In genomic region chr7:75889223-75889825, GRCh38 we compare ENCODE assay signal across 18 cellular contexts. TPM values are rescaled to one million over a fixed set of nuclear protein-coding genes. Genes with fewer than 3 reads are reported as not detected.
DNase-seq lines count a peak whose midpoint lies in the region; ATAC-seq and TF ChIP-seq lines count a peak whose summit lies in the region.
"Had no signal": no experiment of that assay in that cellular context is flagged by ENCODE, and none has a peak within 500 bp of the region (broad histone marks: within the 10 kb centered on the region; RNA-seq: fewer than 3 reads in every experiment).

No MANE protein-coding gene starts in this region.

- in situ Hi-C loops in GM23248 (cut with MboI): no loop called here

- no peak for TF ChIP-seq CTCF in neural crest cell (conservative IDR thresholded peaks at IDR 0.05)

- H3K27me3 Mint-ChIP-seq in activated naive CD8-positive, alpha-beta T cell treated with anti-CD3 and anti-CD28 coated beads, Interleukin-2, amount 50 U/mL, for 24 hours: no peaks in the 10 kb centered on the region
- no peaks in the 10 kb centered on the region for H3K27me3 Mint-ChIP-seq in neural crest cell (ENCODE audit: low read depth)

- H3K4me1 ChIP-seq in ACC112 (ENCODE audit: control insufficient read depth, insufficient read depth, low read length, unreplicated experiment) (peaks cover 9% of the 10 kb centered on the region), GM23248 (ENCODE audit: insufficient read depth) (no peaks in the 10 kb centered on the region)

- H3K27ac Mint-ChIP-seq in activated naive CD8-positive, alpha-beta T cell treated with anti-CD3 and anti-CD28 coated beads, Interleukin-2, amount 50 U/mL, for 24 hours: peak overlapping the region; percentile 69
- H3K27ac Mint-ChIP-seq in neural crest cell (ENCODE audit: unreplicated experiment): peak overlapping the region; percentile 78

- H3K9me3 Mint-ChIP-seq in activated naive CD8-positive, alpha-beta T cell treated with anti-CD3 and anti-CD28 coated beads, Interleukin-2, amount 50 U/mL, for 24 hours: no peaks in the 10 kb centered on the region
- no peaks in the 10 kb centered on the region for H3K9me3 Mint-ChIP-seq in neural crest cell

- no peak for DNase-seq in GM23248
- DNase-seq in activated naive CD8-positive, alpha-beta T cell treated with anti-CD3 and anti-CD28 coated beads, Interleukin-2, amount 50 U/mL, for 24 hours: no peak
- no peak for DNase-seq in neural crest cell (ENCODE audit: low read depth, low spot score)
- no peak for DNase-seq in effector CD8-positive, alpha-beta T cell (lab: John Stamatoyannopoulos, UW)
- DNase-seq in GF-D8 (lab: John Stamatoyannopoulos, UW): no peak
- DNase-seq: activated CD8-positive, alpha-beta memory T cell treated with anti-CD3 and anti-CD28 coated beads for 24 hours; activated effector memory CD4-positive, alpha-beta T cell treated with Interleukin-2 at 50 U/mL for 16 hours; AML-193; NCI-H1436 treated with DMSO at 0.1 percent for 48 hours; NCI-H526; Peyer's patch; stimulated activated naive CD4-positive, alpha-beta T cell treated with Interleukin-2 at 50 U/mL for 16 hours; SW 1271 had no signal

- H3K4me2 ChIP-seq in GM23248 (ENCODE audit: unreplicated experiment): no peak overlapping the region

- no peaks in the 10 kb centered on the region for H3K9me2 ChIP-seq in GM23248 (ENCODE audit: insufficient read depth)

- no peaks in the 10 kb centered on the region for H4K20me1 ChIP-seq in GM23248 (ENCODE audit: insufficient read depth)

- no peak overlapping the region for H3K4me3 Mint-ChIP-seq in activated naive CD8-positive, alpha-beta T cell treated with anti-CD3 and anti-CD28 coated beads, Interleukin-2, amount 50 U/mL, for 24 hours
- H3K4me3 Mint-ChIP-seq in neural crest cell: no peak overlapping the region

- no peak overlapping the region for H3K9ac ChIP-seq in GM23248

- WGBS in GM23248 (ENCODE audit: low coverage in 1 of 2, low lambda C conversion rate in 2 of 2, missing lambda C conversion rate in 2 of 2), 2 experiments: 87% methylated on average over 11 of the region's 11 CpGs

- H3K4me1 Mint-ChIP-seq in activated naive CD8-positive, alpha-beta T cell treated with anti-CD3 and anti-CD28 coated beads, Interleukin-2, amount 50 U/mL, for 24 hours: peaks cover 17% of the 10 kb centered on the region
- H3K4me1 Mint-ChIP-seq in neural crest cell: peaks cover 12% of the 10 kb centered on the region

- H3K27me3 ChIP-seq in ACC112 (ENCODE audit: insufficient read depth, low read length) (no peaks in the 10 kb centered on the region), GM23248 (replicated peaks; ENCODE audit: insufficient read depth) (no peaks in the 10 kb centered on the region)
- H3K27me3 ChIP-seq: ovary, Peyer's patch had no signal

- H3K36me3 Mint-ChIP-seq in activated naive CD8-positive, alpha-beta T cell treated with anti-CD3 and anti-CD28 coated beads, Interleukin-2, amount 50 U/mL, for 24 hours (ENCODE audit: low read depth): peaks cover 21% of the 10 kb centered on the region
- peaks cover 5% of the 10 kb centered on the region for H3K36me3 Mint-ChIP-seq in neural crest cell (ENCODE audit: low read depth)

- H3K36me3 ChIP-seq in ACC112 (ENCODE audit: insufficient read depth, low read length) (no peaks in the 10 kb centered on the region), GM23248 (ENCODE audit: low read depth) (no peaks in the 10 kb centered on the region)
- H3K36me3 ChIP-seq: ovary had no signal

- H3K4me3 ChIP-seq in ACC112 (ENCODE audit: low read depth, low read length) (no peak overlapping the region), GM23248 (no peak overlapping the region)
- H3K4me3 ChIP-seq: ovary, Peyer's patch, skin epidermis had no signal

- H3K79me2 ChIP-seq in ACC112 (ENCODE audit: control insufficient read depth, insufficient read depth, low read length, unreplicated experiment): no peaks in the 10 kb centered on the region
- H3K79me2 ChIP-seq in GM23248 (ENCODE audit: insufficient read depth): no peaks in the 10 kb centered on the region

- no peak overlapping the region for H2AFZ ChIP-seq in ACC112 (ENCODE audit: low read length, unreplicated experiment)
- H2AFZ ChIP-seq in GM23248: no peak overlapping the region

- ATAC-seq in activated naive CD8-positive, alpha-beta T cell treated with anti-CD3 and anti-CD28 coated beads, Interleukin-2, amount 50 U/mL, for 24 hours: no peak
- no peak for ATAC-seq in HG02973 (IDR thresholded peaks at IDR 0.05; ENCODE audit: unreplicated experiment)
- ATAC-seq in HG02981 (IDR thresholded peaks at IDR 0.05; ENCODE audit: unreplicated experiment): no peak

- no peaks in the 10 kb centered on the region for H3K9me3 ChIP-seq in GM23248 (ENCODE audit: low read depth)
- H3K9me3 ChIP-seq: ovary, Peyer's patch had no signal

- H3K27ac ChIP-seq in ACC112 (ENCODE audit: low read depth, low read length) (peak overlapping the region; percentile 13; the same call in 1 of the 2 replicates), GM23248 (0 out of 2 replicates have a peak overlapping the region, but pooled peaks have one; percentile 25)
- H3K27ac ChIP-seq: ovary, Peyer's patch had no signal

- no peaks in the 10 kb centered on the region for H3F3A ChIP-seq in GM23248 (ENCODE audit: insufficient read depth)

RNA-seq across cellular contexts. Expression of gene RHBDD2, which starts 10.5 kb away (rescaled TPM):
- total RNA-seq in GM23248 (2014; rRNA removed; shearing (Covaris generic)): 28.1 and 35.5 TPM in 2 replicates
- 61.0 and 62.2 TPM in 2 replicates for polyA plus RNA-seq in GM23248 (2016; fragmentation: Nextera tagmentation; extraction: Ambion mirVana)
- total RNA-seq in neural crest cell: 80.2 and 80.5 TPM in 2 replicates

RNA-seq across cellular contexts. Expression of gene POR, which starts 25.6 kb away (rescaled TPM):
- total RNA-seq in GM23248 (2014; rRNA removed; shearing (Covaris generic)): 38.2 and 42.7 TPM in 2 replicates
- polyA plus RNA-seq in GM23248 (2016; fragmentation: Nextera tagmentation; extraction: Ambion mirVana): 54.4 and 58.6 TPM in 2 replicates
- total RNA-seq in neural crest cell: 123 and 126 TPM in 2 replicates
